ENCODE assay signal across 15 cellular contexts in the genomic region with DNA sequence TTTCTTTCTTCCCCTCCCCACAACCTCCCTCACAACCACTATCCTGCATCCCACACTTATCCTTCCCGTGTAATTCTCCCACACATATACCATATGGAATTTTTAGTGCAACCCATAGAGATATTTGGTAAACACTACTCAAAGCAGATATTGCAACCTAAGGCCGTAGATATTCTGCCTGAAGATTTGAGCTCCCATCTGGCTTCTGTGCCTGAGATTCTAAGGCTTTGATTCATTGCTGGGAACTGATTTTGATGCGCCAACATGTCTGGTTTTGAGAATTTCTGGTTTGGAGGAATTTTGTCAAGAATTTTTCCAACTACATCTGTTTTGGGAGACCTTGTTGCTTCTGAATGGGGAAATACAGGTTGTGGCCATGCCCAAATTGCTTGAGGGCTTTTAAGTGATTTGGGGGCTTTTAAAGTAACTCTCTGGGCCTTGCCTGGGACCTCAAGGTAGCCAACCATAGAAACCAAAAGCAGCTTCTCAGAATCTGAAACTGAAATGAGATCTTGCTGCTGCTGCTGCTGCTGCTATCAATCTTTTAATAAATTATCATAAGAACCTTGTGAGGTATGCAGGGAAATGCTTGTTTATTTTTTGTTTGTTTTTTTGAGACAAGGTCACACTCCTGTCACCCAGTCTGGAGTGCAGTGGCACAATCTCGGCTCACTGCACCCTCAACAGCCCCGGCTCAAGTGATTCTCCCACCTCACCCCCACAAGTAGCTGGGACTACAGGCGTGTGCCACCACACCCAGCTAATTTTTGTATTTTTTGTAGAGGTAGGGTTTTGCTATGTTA. TPM values are rescaled to one million over a fixed set of nuclear protein-coding genes. Genes with fewer than 3 reads are reported as not detected.
DNase-seq lines count a peak whose midpoint lies in the region; ATAC-seq lines count a peak whose summit lies in the region.
"Had no signal": no experiment of that assay in that cellular context is flagged by ENCODE, and none has a peak within 500 bp of the region (broad histone marks: within the 10 kb centered on the region; RNA-seq: fewer than 3 reads in every experiment).

No MANE protein-coding gene starts in this region.

- peak; percentile 47 for ATAC-seq in GM19025 (IDR thresholded peaks at IDR 0.05; ENCODE audit: low read depth, unreplicated experiment)
- ATAC-seq in GM21515 (IDR thresholded peaks at IDR 0.05; ENCODE audit: unreplicated experiment) = peak; percentile 45
- ATAC-seq in HG03066 (IDR thresholded peaks at IDR 0.05; ENCODE audit: low read depth, unreplicated experiment) = peak; percentile 47
- ATAC-seq in right cardiac atrium = no peak
- ATAC-seq: HepG2 had no signal

- H3K27me3 ChIP-seq in right cardiac atrium (ENCODE audit: control insufficient read depth, insufficient read depth) = no peaks in the 10 kb centered on the region
- H3K27me3 ChIP-seq: dorsolateral prefrontal cortex had no signal

- H3K27ac ChIP-seq in right cardiac atrium (ENCODE audit: low read length) = peak overlapping the region; percentile 51
- H3K27ac ChIP-seq: SK-N-MC had no signal

- H3K4me1 ChIP-seq in right cardiac atrium (ENCODE audit: control insufficient read depth, insufficient read depth, low read length) = peaks cover 6% of the 10 kb centered on the region

- DNase-seq in right cardiac atrium (no peak), amygdala (lab: John Stamatoyannopoulos, UW) (no peak), T1000 (lab: John Stamatoyannopoulos, UW) (no peak), NCI-H226 (no peak)
- DNase-seq: activated B cell treated with CpG ODN at 0.5 μM for 24 hours, dorsolateral prefrontal cortex, H9, kidney glomerular epithelial cell, naive B cell, NCI-H146 had no signal

- intact Hi-C loops in right cardiac atrium (cut with DNase I) = no loop called here

- no peak overlapping the region for H3K4me3 ChIP-seq in right cardiac atrium (ENCODE audit: low read length)
- H3K4me3 ChIP-seq: dorsolateral prefrontal cortex, SK-N-MC had no signal

- 77% methylated on average over 6 of the region's 6 CpGs for WGBS in right cardiac atrium

- H3K9me3 ChIP-seq in right cardiac atrium (ENCODE audit: control insufficient read depth, low read length) = no peaks in the 10 kb centered on the region

RNA-seq across cellular contexts. Expression of a gene that starts 36.2 kb away (rescaled TPM):
- total RNA-seq in right cardiac atrium = not detected
- polyA plus RNA-seq in right cardiac atrium = 0.23 TPM
- total RNA-seq: HepG2 had no signal

Comparison
In these comparisons a context has a peak if more than half of its experiments do, and no peak if none do; other contexts are left out.
1. ATAC-seq: peak in GM19025 (single experiment), GM21515 (single experiment) and HG03066 (single experiment); none in right cardiac atrium (0 of 2).